9 cellular contexts compared by ENCODE assay signal in the genomic region with DNA sequence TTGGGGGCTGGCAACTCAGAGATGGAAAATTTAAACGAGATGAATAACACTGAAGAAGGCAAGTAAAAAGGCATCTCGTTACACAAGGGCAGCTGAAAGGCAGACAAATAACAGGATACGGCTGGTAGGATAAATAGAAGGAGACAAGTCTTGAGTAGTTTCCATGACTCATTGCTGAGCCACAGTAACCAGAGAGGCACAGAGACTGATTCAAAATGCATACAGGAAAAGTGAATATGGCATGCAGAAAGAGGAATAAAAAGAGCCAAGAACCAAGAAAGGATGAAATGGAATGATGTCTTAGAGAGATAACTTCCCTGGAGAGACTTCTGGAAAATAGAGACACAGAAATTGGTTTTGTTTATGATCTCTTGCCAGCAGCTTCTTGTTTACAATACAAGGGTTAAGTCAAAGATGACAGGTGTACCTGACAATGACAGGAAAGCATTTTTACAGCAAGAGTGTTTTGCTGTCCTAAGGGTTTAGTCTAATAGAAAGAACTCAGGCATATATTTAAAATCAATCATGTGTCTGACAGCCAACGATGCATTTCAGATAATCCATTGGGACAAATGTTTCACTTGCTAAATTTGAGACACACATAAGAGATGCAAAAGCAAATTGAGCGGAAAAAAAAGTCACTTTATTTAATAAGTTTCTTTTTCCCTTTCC.
DNase-seq lines count a peak whose midpoint lies in the region; ATAC-seq and TF ChIP-seq lines count a peak whose summit lies in the region.
"Had no signal": no experiment of that assay in that cellular context is flagged by ENCODE, and none has a peak within 500 bp of the region (broad histone marks: within the 10 kb centered on the region; RNA-seq: fewer than 3 reads in every experiment).

No MANE protein-coding gene starts in this region.

- TF ChIP-seq POLR2A in esophagus squamous epithelium (IDR thresholded peaks at IDR 0.05) (no peak), ovary (IDR thresholded peaks at IDR 0.05) (no peak)

- no peak for TF ChIP-seq EP300 in ovary (IDR thresholded peaks at IDR 0.05)

- no peaks in the 10 kb centered on the region for H4K20me1 ChIP-seq in GM23248 (ENCODE audit: insufficient read depth)
- no peaks in the 10 kb centered on the region for H4K20me1 ChIP-seq in PC-3 (ENCODE audit: low read length)

- in situ Hi-C loops in GM23248 (cut with MboI) = no loop called here

- WGBS in GM23248 (ENCODE audit: low coverage in 1 of 2, low lambda C conversion rate in 2 of 2, missing lambda C conversion rate in 2 of 2), 2 experiments = 7% methylated on average over 5 of the region's 5 CpGs
- 17 to 19% methylated on average over 5 of the region's 5 CpGs for WGBS in esophagus squamous epithelium, 2 donors
- 57 to 59% (median 57%) methylated on average over 5 of the region's 5 CpGs for WGBS in ovary, 3 donors

- H3K9me2 ChIP-seq in GM23248 (ENCODE audit: insufficient read depth) (no peaks in the 10 kb centered on the region), PC-3 (replicated peaks; ENCODE audit: low read length) (no peaks in the 10 kb centered on the region)

- CTCF ChIA-PET in PC-3 (lab: Charles Lee) = no interaction called here

- H3K9me3 ChIP-seq in GM23248 (ENCODE audit: low read depth) = no peaks in the 10 kb centered on the region
- H3K9me3 ChIP-seq in PC-3 (ENCODE audit: low read length) = no peaks in the 10 kb centered on the region
- H3K9me3 ChIP-seq in esophagus squamous epithelium = no peaks in the 10 kb centered on the region
- no peaks in the 10 kb centered on the region for H3K9me3 ChIP-seq in ovary

- H3K36me3 ChIP-seq in GM23248 (ENCODE audit: low read depth) (no peaks in the 10 kb centered on the region), PC-3 (ENCODE audit: low read depth, low read length) (no peaks in the 10 kb centered on the region), esophagus squamous epithelium (no peaks in the 10 kb centered on the region), ovary (no peaks in the 10 kb centered on the region)

- H3K4me2 ChIP-seq in GM23248 (ENCODE audit: unreplicated experiment) (peak overlapping the region; percentile 76), PC-3 (ENCODE audit: low read length) (peak overlapping the region; percentile 77)

- H3K4me3 ChIP-seq in GM23248 (peak overlapping the region; percentile 47), PC-3 (ENCODE audit: low read length) (peak overlapping the region; percentile 48), fibroblast of pulmonary artery (replicated peaks; ENCODE audit: low read depth, low read length) (no peak overlapping the region), esophagus squamous epithelium (no peak overlapping the region), ovary (no peak overlapping the region)

- peak; percentile 89 for DNase-seq in A172 (ENCODE audit: low spot score)
- peak; percentile 95 for DNase-seq in GM23248
- peak; percentile 85 for DNase-seq in PC-3
- peak; percentile 85 for DNase-seq in fibroblast of pulmonary artery (ENCODE audit: low read depth)
- DNase-seq in SW480 (ENCODE audit: low spot score) = no peak
- no peak for DNase-seq in esophagus squamous epithelium (lab: John Stamatoyannopoulos, UW)
- no peak for DNase-seq in ovary
- DNase-seq in GM19238 (ENCODE audit: insufficient read length, low spot score) = no peak
- DNase-seq: stimulated activated CD4-positive, alpha-beta T cell treated with anti-CD3 and anti-CD28 coated beads, Interleukin-1b, Interleukin-23, amount 100 ng/mL, for 48 hours had no signal

- POLR2A ChIA-PET in PC-3 (lab: Charles Lee; ENCODE audit: unreplicated experiment) = interaction anchor here (0.6 kb wide), 1 partner anchor 96 kb away, joined by 4 read pairs; no protein-coding TSS in a partner anchor

- H2AFZ ChIP-seq in GM23248 = no peak overlapping the region
- no peak overlapping the region for H2AFZ ChIP-seq in PC-3 (ENCODE audit: low read length)

- TF ChIP-seq CTCF in PC-3 (conservative IDR thresholded peaks at IDR 0.05; ENCODE audit: low read depth, low read length) (no peak), fibroblast of pulmonary artery (IDR thresholded peaks at IDR 0.05; ENCODE audit: low read length, missing control alignments) (no peak), esophagus squamous epithelium (IDR thresholded peaks at IDR 0.05) (no peak), ovary (IDR thresholded peaks at IDR 0.05) (no peak)

- H3K27ac ChIP-seq in GM23248 (peak overlapping the region; percentile 94), PC-3 (ENCODE audit: low read length) (peak overlapping the region; percentile 98), esophagus squamous epithelium (no peak overlapping the region), ovary (no peak overlapping the region)

- ATAC-seq in PC-3 = peak; percentile 84

- H3K27me3 ChIP-seq in GM23248 (replicated peaks; ENCODE audit: insufficient read depth) (no peaks in the 10 kb centered on the region), PC-3 (ENCODE audit: low read length) (no peaks in the 10 kb centered on the region), esophagus squamous epithelium (no peaks in the 10 kb centered on the region), ovary (no peaks in the 10 kb centered on the region)

- TSS peak; percentile 67 for BruUV-seq in PC-3 (replicated peaks; lab: Mats Ljungman, UMichigan)

- H3F3A ChIP-seq in GM23248 (ENCODE audit: insufficient read depth) (peaks cover 50% of the 10 kb centered on the region), PC-3 (ENCODE audit: low read length, unreplicated experiment) (peaks cover 8% of the 10 kb centered on the region)

- H3K9ac ChIP-seq in GM23248 (peak overlapping the region; percentile 72), PC-3 (ENCODE audit: low read length) (peak overlapping the region; percentile 80)

- H3K79me2 ChIP-seq in GM23248 (ENCODE audit: insufficient read depth) (no peaks in the 10 kb centered on the region), PC-3 (ENCODE audit: low read length) (no peaks in the 10 kb centered on the region)

- H3K4me1 ChIP-seq in GM23248 (ENCODE audit: insufficient read depth) = peaks cover 51% of the 10 kb centered on the region
- H3K4me1 ChIP-seq in PC-3 (ENCODE audit: insufficient read depth, low read length) = peaks cover 57% of the 10 kb centered on the region
- H3K4me1 ChIP-seq in esophagus squamous epithelium = peaks cover 0 to 4% (median 0%) of the 10 kb centered on the region in 3 donors
- H3K4me1 ChIP-seq in ovary (ENCODE audit: insufficient read depth) = no peaks in the 10 kb centered on the region

- intact Hi-C loops in PC-3 (cut with micrococcal nuclease) = loop anchor here (1.0 to 5.0 kb wide), 5 partner anchors 11 to 899 kb away; a partner anchor contains a TSS
- intact Hi-C loops in esophagus squamous epithelium (cut with DNase I) = no loop called here
- intact Hi-C loops in ovary (cut with DNase I) = no loop called here

Comparison
In these comparisons a context has a peak if more than half of its experiments do, and no peak if none do; other contexts are left out.
1. DNase-seq: peak in A172 (single experiment), GM23248 (single experiment), PC-3 (single experiment) and fibroblast of pulmonary artery (single experiment); none in SW480 (single experiment), esophagus squamous epithelium (single experiment), ovary (0 of 5) and GM19238 (single experiment).
2. H3K27ac ChIP-seq: peak in GM23248 (single experiment) and PC-3 (single experiment); none in esophagus squamous epithelium (0 of 4) and ovary (0 of 2).
3. H3K4me3 ChIP-seq: peak in GM23248 (single experiment) and PC-3 (single experiment); none in fibroblast of pulmonary artery (single experiment), esophagus squamous epithelium (0 of 4) and ovary (single experiment).